15 cellular contexts compared by ENCODE assay signal in the genomic region with DNA sequence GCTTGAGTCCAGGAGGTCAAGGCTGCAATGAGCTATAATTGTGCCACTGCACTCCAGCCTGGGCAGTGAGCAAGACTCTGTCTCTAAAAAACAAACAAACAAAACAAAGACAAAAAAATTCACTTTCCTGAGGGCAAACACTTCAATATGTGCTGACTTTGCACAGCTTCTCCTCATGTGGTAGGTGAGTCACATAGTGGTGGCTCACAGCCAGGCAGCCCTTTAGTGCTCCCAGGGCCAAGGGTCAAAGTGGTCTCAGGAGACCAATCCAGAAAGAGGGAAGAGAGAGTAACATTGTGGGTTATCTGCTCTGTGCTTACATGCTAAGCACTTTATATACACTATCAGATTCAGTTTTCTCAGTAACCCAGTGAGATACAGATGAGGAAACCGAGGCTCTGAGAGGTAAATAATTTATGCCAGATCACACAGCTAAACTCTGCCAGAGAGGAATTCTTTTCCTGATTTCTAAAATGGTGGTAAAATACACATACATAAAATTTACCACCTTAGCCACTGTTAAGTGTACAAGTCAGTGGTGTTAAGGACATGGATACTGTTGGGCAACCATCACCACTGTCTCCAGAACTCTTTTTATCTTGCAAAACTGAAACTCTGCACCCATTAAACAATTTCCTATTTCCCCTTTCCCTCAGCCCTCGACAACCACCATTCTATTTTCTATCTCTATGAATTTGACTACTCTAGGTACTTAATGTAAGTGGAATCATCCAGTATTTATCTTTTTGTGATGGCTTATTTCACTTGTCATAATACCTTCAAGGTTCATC.
DNase-seq lines count a peak whose midpoint lies in the region; ATAC-seq lines count a peak whose summit lies in the region.
"Had no signal": no experiment of that assay in that cellular context is flagged by ENCODE, and none has a peak within 500 bp of the region (broad histone marks: within the 10 kb centered on the region; RNA-seq: fewer than 3 reads in every experiment).

No MANE protein-coding gene starts in this region.

- H3K9me3 Mint-ChIP-seq in dendritic cell treated with granulocyte-macrophage colony-stimulating factor and Interleukin-4, amounts not matched to agents 40 ng/mL and 50 ng/mL, for 4 days, result no peaks in the 10 kb centered on the region
- no peaks in the 10 kb centered on the region for H3K9me3 Mint-ChIP-seq in activated T-cell treated with anti-CD3 and anti-CD28 coated beads, Interleukin-2, amount 50 U/mL, for 24 hours
- H3K9me3 Mint-ChIP-seq: activated naive CD4-positive, alpha-beta T cell treated with anti-CD3 and anti-CD28 coated beads, Interleukin-2, amount 50 U/mL, for 72 hours; stimulated activated naive CD8-positive, alpha-beta T cell treated with anti-CD3 and anti-CD28 coated beads, Interleukin-15, amount 100 ng/mL, for 72 hours had no signal

- in situ Hi-C loops in KBM-7 (cut with MboI; ENCODE audit: low pct_unique_long_range_greater_than_20kb, low sequenced_read_pairs), result no loop called here

- peak overlapping the region; percentile 71 for H3K27ac Mint-ChIP-seq in dendritic cell treated with granulocyte-macrophage colony-stimulating factor and Interleukin-4, amounts not matched to agents 40 ng/mL and 50 ng/mL, for 4 days
- H3K27ac Mint-ChIP-seq in activated T-cell treated with anti-CD3 and anti-CD28 coated beads, Interleukin-2, amount 50 U/mL, for 24 hours, result no peak overlapping the region
- H3K27ac Mint-ChIP-seq: activated CD4-positive, alpha-beta T cell treated with anti-CD3 and anti-CD28 coated beads for 36 hours; activated naive CD4-positive, alpha-beta T cell treated with anti-CD3 and anti-CD28 coated beads, Interleukin-2, amount 50 U/mL, for 72 hours; stimulated activated naive CD8-positive, alpha-beta T cell treated with anti-CD3 and anti-CD28 coated beads, Interleukin-15, amount 100 ng/mL, for 72 hours had no signal

- peaks cover 52% of the 10 kb centered on the region for H3K4me1 Mint-ChIP-seq in dendritic cell treated with granulocyte-macrophage colony-stimulating factor and Interleukin-4, amounts not matched to agents 40 ng/mL and 50 ng/mL, for 4 days (ENCODE audit: low read depth)
- no peaks in the 10 kb centered on the region for H3K4me1 Mint-ChIP-seq in activated T-cell treated with anti-CD3 and anti-CD28 coated beads, Interleukin-2, amount 50 U/mL, for 24 hours (ENCODE audit: low read depth)
- H3K4me1 Mint-ChIP-seq: activated CD4-positive, alpha-beta T cell treated with anti-CD3 and anti-CD28 coated beads for 36 hours; stimulated activated naive CD8-positive, alpha-beta T cell treated with anti-CD3 and anti-CD28 coated beads, Interleukin-15, amount 100 ng/mL, for 72 hours had no signal

- H3K4me3 Mint-ChIP-seq in dendritic cell treated with granulocyte-macrophage colony-stimulating factor and Interleukin-4, amounts not matched to agents 40 ng/mL and 50 ng/mL, for 4 days, result peak overlapping the region; percentile 34
- no peak overlapping the region for H3K4me3 Mint-ChIP-seq in activated T-cell treated with anti-CD3 and anti-CD28 coated beads, Interleukin-2, amount 50 U/mL, for 24 hours
- H3K4me3 Mint-ChIP-seq: activated CD4-positive, alpha-beta T cell treated with anti-CD3 and anti-CD28 coated beads for 36 hours; stimulated activated naive CD8-positive, alpha-beta T cell treated with anti-CD3 and anti-CD28 coated beads, Interleukin-15, amount 100 ng/mL, for 72 hours had no signal

- ATAC-seq in GM21528 (IDR thresholded peaks at IDR 0.05; ENCODE audit: low FRiP score, unreplicated experiment), result no peak
- ATAC-seq: activated CD4-positive, alpha-beta T cell treated with anti-CD3 and anti-CD28 coated beads for 36 hours; activated naive CD4-positive, alpha-beta T cell treated with anti-CD3 and anti-CD28 coated beads, Interleukin-2, amount 50 U/mL, for 72 hours; stimulated activated naive CD8-positive, alpha-beta T cell treated with anti-CD3 and anti-CD28 coated beads, Interleukin-15, amount 100 ng/mL, for 72 hours had no signal

- DNase-seq in H4 (ENCODE audit: low spot score) (peak; percentile 23), NOMO-1 treated with dmso at 0.1 percent for 144 hours (lab: John Stamatoyannopoulos, UW; ENCODE audit: unreplicated experiment) (peak; percentile 66), renal cortical epithelial cell (ENCODE audit: low read depth) (peak; percentile 85), NCI-H2227 (lab: John Stamatoyannopoulos, UW; ENCODE audit: unreplicated experiment) (no peak), KBM-7 (no peak)
- no peak for DNase-seq in activated T-cell treated with anti-CD3 and anti-CD28 coated beads, Interleukin-2, amount 50 U/mL, for 24 hours
- DNase-seq: activated CD4-positive, alpha-beta T cell treated with anti-CD3 and anti-CD28 coated beads for 36 hours; BE2C; cerebellar nuclear complex; NCI-H1105 treated with DMSO at 0.1 percent for 48 hours; NCI-H226; stimulated activated naive CD8-positive, alpha-beta T cell treated with anti-CD3 and anti-CD28 coated beads, Interleukin-15, amount 100 ng/mL, for 72 hours had no signal

- H3K27me3 Mint-ChIP-seq in dendritic cell treated with granulocyte-macrophage colony-stimulating factor and Interleukin-4, amounts not matched to agents 40 ng/mL and 50 ng/mL, for 4 days, result no peaks in the 10 kb centered on the region
- H3K27me3 Mint-ChIP-seq in activated T-cell treated with anti-CD3 and anti-CD28 coated beads, Interleukin-2, amount 50 U/mL, for 24 hours, result peaks cover 23% of the 10 kb centered on the region
- H3K27me3 Mint-ChIP-seq: activated CD4-positive, alpha-beta T cell treated with anti-CD3 and anti-CD28 coated beads for 36 hours had no signal

- H3K36me3 Mint-ChIP-seq in dendritic cell treated with granulocyte-macrophage colony-stimulating factor and Interleukin-4, amounts not matched to agents 40 ng/mL and 50 ng/mL, for 4 days (ENCODE audit: low read depth), result no peaks in the 10 kb centered on the region
- H3K36me3 Mint-ChIP-seq in activated T-cell treated with anti-CD3 and anti-CD28 coated beads, Interleukin-2, amount 50 U/mL, for 24 hours (ENCODE audit: low read depth), result no peaks in the 10 kb centered on the region
- H3K36me3 Mint-ChIP-seq: activated naive CD4-positive, alpha-beta T cell treated with anti-CD3 and anti-CD28 coated beads, Interleukin-2, amount 50 U/mL, for 72 hours had no signal

- intact Hi-C loops in dendritic cell treated with granulocyte-macrophage colony-stimulating factor and Interleukin-4, amounts not matched to agents 40 ng/mL and 50 ng/mL, for 4 days (cut with micrococcal nuclease), result no loop called here

Comparison
In these comparisons a context has a peak if more than half of its experiments do, and no peak if none do; other contexts are left out.
1. DNase-seq: peak in H4 (single experiment), NOMO-1 treated with dmso at 0.1 percent for 144 hours (single experiment) and renal cortical epithelial cell (single experiment); none in NCI-H2227 (single experiment), activated T-cell treated with anti-CD3 and anti-CD28 coated beads, Interleukin-2, amount 50 U/mL, for 24 hours (single experiment) and KBM-7 (single experiment).